Comparison of ENCODE assay signal across 16 cellular contexts in genomic region chr14:105324871-105325270, GRCh38. TPM values are rescaled to one million over a fixed set of nuclear protein-coding genes. Genes with fewer than 3 reads are reported as not detected.
DNase-seq lines count a peak whose midpoint lies in the region; ATAC-seq, FAIRE-seq and TF ChIP-seq lines count a peak whose summit lies in the region.
"Had no signal": no experiment of that assay in that cellular context is flagged by ENCODE, and none has a peak within 500 bp of the region (broad histone marks: within the 10 kb centered on the region; RNA-seq: fewer than 3 reads in every experiment).

No MANE protein-coding gene starts in this region.

- H3F3A ChIP-seq in GM23248 (ENCODE audit: insufficient read depth), result no peaks in the 10 kb centered on the region

- H3K36me3 ChIP-seq in BLaER1 (peaks cover 15% of the 10 kb centered on the region; the same call in 1 of the 2 replicates), H7 (replicated peaks; ENCODE audit: control insufficient read depth, insufficient read depth, low read length) (no peaks in the 10 kb centered on the region), H1 (ENCODE audit: control insufficient read depth in 2 of 4, insufficient read depth in 4 of 4, low read length in 3 of 4) (no peaks in the 10 kb centered on the region), neuronal stem cell (replicated peaks in 1 of 2; ENCODE audit: control insufficient read depth in 2 of 2, insufficient read depth in 2 of 2, low read length in 2 of 2) (peaks cover 0 to 6% of the 10 kb centered on the region in 2 donors), GM23248 (ENCODE audit: low read depth) (no peaks in the 10 kb centered on the region)

- H2AK5ac ChIP-seq in H1 (ENCODE audit: low read depth, low read length) (no peak overlapping the region; the same call in 1 of the 2 replicates), neuronal stem cell (ENCODE audit: low read depth, low read length) (no peak overlapping the region)

- no peak overlapping the region for H2BK20ac ChIP-seq in H1 (ENCODE audit: low read length)

- H3K23ac ChIP-seq in H1 (ENCODE audit: insufficient read length) (no peak overlapping the region), neuronal stem cell (ENCODE audit: low read depth, low read length, poor library complexity) (no peak overlapping the region)

- H2BK5ac ChIP-seq in H1 (ENCODE audit: low read depth, low read length) (no peak overlapping the region), neuronal stem cell (ENCODE audit: low read length) (no peak overlapping the region)

- in situ Hi-C loops in GM23248 (cut with MboI), result no loop called here

- POLR2A ChIA-PET in H1 (lab: Charles Lee; ENCODE audit: partially characterized antibody), result interaction anchor here (1.4 kb wide), 1 partner anchor 24 kb away, joined by 4 read pairs; the partner anchor contains the start of gene BRF1

- TF ChIP-seq RAD21 in H1 (IDR thresholded peaks at IDR 0.05 in 1 of 2, conservative IDR thresholded peaks at IDR 0.05 in 1 of 2; ENCODE audit: low read depth in 2 of 2, low read length in 2 of 2), result no peak

- DNase-seq in H7 (peak; percentile 64), H1 (ENCODE audit: low read depth in 1 of 2, low spot score in 2 of 2) (no peak), neuronal stem cell (ENCODE audit: low spot score) (no peak), NCI-H146 treated with DMSO at 0.1 percent for 48 hours (lab: John Stamatoyannopoulos, UW; ENCODE audit: unreplicated experiment) (no peak), GM23248 (no peak), NCI-H1105 treated with DMSO at 0.1 percent for 48 hours (lab: John Stamatoyannopoulos, UW) (no peak)
- DNase-seq: GOT3, KG1, NCI-H1417 treated with DMSO at 0.1 percent for 48 hours, NCI-H1930, PC-9 had no signal

- H3K27me3 ChIP-seq in BLaER1 (no peaks in the 10 kb centered on the region), H7 (ENCODE audit: control insufficient read depth, insufficient read depth, low read length) (no peaks in the 10 kb centered on the region), H1 (replicated peaks in 1 of 4; ENCODE audit: control insufficient read depth in 3 of 4, extremely low read depth in 1 of 4, insufficient read depth in 3 of 4, low read length in 3 of 4) (no peaks in the 10 kb centered on the region), neuronal stem cell (ENCODE audit: control insufficient read depth in 3 of 3, insufficient read depth in 3 of 3, low read depth in 1 of 3, low read length in 3 of 3) (no peaks in the 10 kb centered on the region), GM23248 (replicated peaks; ENCODE audit: insufficient read depth) (no peaks in the 10 kb centered on the region)

- H3K4me2 ChIP-seq in BLaER1, result peak overlapping the region; percentile 72
- no peak overlapping the region; a peak in 1 of 4 replicates for H3K4me2 ChIP-seq in H1 (ENCODE audit: insufficient read depth in 1 of 2, low read depth in 2 of 2, low read length in 2 of 2)
- no peak overlapping the region for H3K4me2 ChIP-seq in neuronal stem cell (ENCODE audit: insufficient read depth, low read length, poor library complexity, severe bottlenecking)
- H3K4me2 ChIP-seq in GM23248 (ENCODE audit: unreplicated experiment), result no peak overlapping the region
- H3K4me2 ChIP-seq: PC-9 had no signal

- H2AFZ ChIP-seq in H1 (ENCODE audit: low read length), result no peak overlapping the region
- H2AFZ ChIP-seq in neuronal stem cell (ENCODE audit: low read length), result no peak overlapping the region
- H2AFZ ChIP-seq in GM23248, result no peak overlapping the region
- H2AFZ ChIP-seq: PC-9 had no signal

- H3K79me2 ChIP-seq in H1 (ENCODE audit: control insufficient read depth in 1 of 2, insufficient read depth in 2 of 2, low read length in 2 of 2) (peaks cover 0 to 85% of the 10 kb centered on the region in 2 experiments; a peak in 2 of 4 replicates), GM23248 (ENCODE audit: insufficient read depth) (peaks cover 57% of the 10 kb centered on the region)

- H3K4me3 ChIP-seq in BLaER1, result no peak overlapping the region
- no peak overlapping the region for H3K4me3 ChIP-seq in H7 (ENCODE audit: insufficient read depth, low read depth, low read length)
- H3K4me3 ChIP-seq in H1 (ENCODE audit: extremely low read depth in 1 of 4, insufficient read depth in 2 of 4, low read depth in 3 of 4, low read length in 4 of 4), result no peak overlapping the region
- H3K4me3 ChIP-seq in neuronal stem cell (ENCODE audit: low read length in 2 of 2), result no peak overlapping the region
- no peak overlapping the region for H3K4me3 ChIP-seq in GM23248
- H3K4me3 ChIP-seq: PC-9 had no signal

- no peaks in the 10 kb centered on the region for H3K9me2 ChIP-seq in GM23248 (ENCODE audit: insufficient read depth)

- WGBS in H1 (ENCODE audit: extremely low coverage in 1 of 2, insufficient coverage in 1 of 2, insufficient read length in 1 of 2, insufficient replicate concordance in 2 of 2, low coverage in 1 of 2, low lambda C conversion rate in 2 of 2, missing lambda C conversion rate in 1 of 2), 2 experiments, result 84% methylated on average over 6 of the region's 12 CpGs; no CpG with 5 or more reads in 1 of the 2 experiments
- WGBS in neuronal stem cell (ENCODE audit: extremely low coverage in 2 of 2, insufficient read length in 2 of 2, insufficient replicate concordance in 1 of 2), 2 donors, result no CpG with 5 or more reads among the region's 12 CpGs
- 73 to 74% methylated on average over 10 to 12 of the region's 12 CpGs for WGBS in GM23248 (ENCODE audit: low coverage in 1 of 2, low lambda C conversion rate in 2 of 2, missing lambda C conversion rate in 2 of 2), 2 experiments

- no peak for TF ChIP-seq EP300 in H1 (IDR thresholded peaks at IDR 0.05; ENCODE audit: borderline replicate concordance in 1 of 2, low read depth in 2 of 2, low read length in 2 of 2)

- H3K9me3 ChIP-seq in BLaER1 (no peaks in the 10 kb centered on the region), H1 (ENCODE audit: insufficient read depth in 2 of 2, low read depth in 1 of 2, low read length in 1 of 2) (no peaks in the 10 kb centered on the region), neuronal stem cell (replicated peaks in 1 of 2; ENCODE audit: control insufficient read depth in 2 of 2, insufficient read depth in 1 of 2, low read depth in 1 of 2, low read length in 2 of 2) (no peaks in the 10 kb centered on the region), GM23248 (ENCODE audit: low read depth) (no peaks in the 10 kb centered on the region)

- H3K9ac ChIP-seq in BLaER1, result peak overlapping the region; percentile 48; the same call in 1 of the 2 replicates
- H3K9ac ChIP-seq in H1 (replicated peaks in 1 of 4; ENCODE audit: extremely low read depth in 1 of 4, low read depth in 3 of 4, low read length in 3 of 4), result no peak overlapping the region
- peak overlapping the region; percentile 60 for H3K9ac ChIP-seq in neuronal stem cell (ENCODE audit: low read depth, low read length, poor library complexity)
- H3K9ac ChIP-seq in GM23248, result no peak overlapping the region

- CTCF ChIA-PET in H1 (lab: Charles Lee; ENCODE audit: partially characterized antibody), result interaction anchor here (0.6 to 2.9 kb wide), 11 partner anchors 8 to 161 kb away, joined by 3 to 17 read pairs (median 5); no protein-coding TSS in a partner anchor

- H4K5ac ChIP-seq in H1 (ENCODE audit: insufficient read length, low read depth, low read length), result no peak overlapping the region

- H3K14ac ChIP-seq in H1 (ENCODE audit: insufficient read length), result no peak overlapping the region
- peak overlapping the region; percentile 97 for H3K14ac ChIP-seq in neuronal stem cell (ENCODE audit: low read length)

- H3K4ac ChIP-seq in H1 (replicated peaks; ENCODE audit: insufficient read length, low read depth, low read length) (no peak overlapping the region), neuronal stem cell (ENCODE audit: low read length) (no peak overlapping the region)

- no peak overlapping the region for H4K91ac ChIP-seq in H1 (replicated peaks; ENCODE audit: insufficient read length, low read length)
- H4K91ac ChIP-seq in neuronal stem cell (ENCODE audit: low read depth, low read length, poor library complexity), result no peak overlapping the region

- no peak overlapping the region for H3K56ac ChIP-seq in H1 (replicated peaks; ENCODE audit: insufficient read length, low read depth, low read length)

- H3K27ac ChIP-seq in BLaER1 (peak overlapping the region; percentile 55), H1 (ENCODE audit: low read depth, low read length) (no peak overlapping the region), neuronal stem cell (replicated peaks; ENCODE audit: low read length) (no peak overlapping the region), GM23248 (no peak overlapping the region)
- H3K27ac ChIP-seq: C4-2B, PC-9 had no signal

- H4K20me1 ChIP-seq in BLaER1, result peaks cover 98% of the 10 kb centered on the region
- peaks cover 38 to 60% of the 10 kb centered on the region in 2 experiments for H4K20me1 ChIP-seq in H1 (replicated peaks in 1 of 2; ENCODE audit: control insufficient read depth in 1 of 2, insufficient read depth in 2 of 2, low read length in 2 of 2)
- H4K20me1 ChIP-seq in GM23248 (ENCODE audit: insufficient read depth), result no peaks in the 10 kb centered on the region

- TF ChIP-seq CTCF in H1 (IDR thresholded peaks at IDR 0.05; ENCODE audit: control extremely low read depth in 1 of 3, insufficient read depth in 1 of 3, low read depth in 1 of 3, low read length in 3 of 3), result no peak

- ATAC-seq in GM18873 (IDR thresholded peaks at IDR 0.05; ENCODE audit: low FRiP score, unreplicated experiment), result no peak

- H2BK12ac ChIP-seq in H1 (ENCODE audit: low read depth, low read length), result no peak overlapping the region
- H2BK12ac ChIP-seq in neuronal stem cell (ENCODE audit: low read length), result no peak overlapping the region

- H2BK120ac ChIP-seq in H1 (replicated peaks; ENCODE audit: low read depth, low read length), result no peak overlapping the region
- no peak overlapping the region for H2BK120ac ChIP-seq in neuronal stem cell (ENCODE audit: low read depth, low read length)

- peaks cover 48% of the 10 kb centered on the region for H3K79me1 ChIP-seq in H1 (ENCODE audit: low read depth, low read length)
- H3K79me1 ChIP-seq in neuronal stem cell (ENCODE audit: low read depth, low read length), result peaks cover 15% of the 10 kb centered on the region

- no peak for TF ChIP-seq POLR2A in H1 (IDR thresholded peaks at IDR 0.05; ENCODE audit: control extremely low read depth in 1 of 2, low read depth in 2 of 2, low read length in 2 of 2)

- H3K4me1 ChIP-seq in BLaER1 (peaks cover 77% of the 10 kb centered on the region), H1 (replicated peaks in 1 of 4; ENCODE audit: control insufficient read depth in 3 of 4, insufficient read depth in 4 of 4, low read length in 3 of 4) (peaks cover 6 to 42% (median 33%) of the 10 kb centered on the region in 4 experiments), neuronal stem cell (ENCODE audit: control insufficient read depth in 2 of 2, insufficient read depth in 1 of 2, low read depth in 1 of 2, low read length in 2 of 2) (peaks cover 30 to 47% of the 10 kb centered on the region in 2 donors), GM23248 (ENCODE audit: insufficient read depth) (no peaks in the 10 kb centered on the region)

- H2BK15ac ChIP-seq in H1 (ENCODE audit: low read length), result no peak overlapping the region
- H2BK15ac ChIP-seq in neuronal stem cell (ENCODE audit: low read length), result no peak overlapping the region

- peak overlapping the region; percentile 84; the same call in 1 of the 2 replicates for H4K8ac ChIP-seq in H1 (ENCODE audit: extremely low read depth, insufficient read depth, low read length)
- no peak overlapping the region for H4K8ac ChIP-seq in neuronal stem cell (ENCODE audit: low read depth, low read length)

- H3K23me2 ChIP-seq in H1 (ENCODE audit: low read depth, low read length), result no peaks in the 10 kb centered on the region

- FAIRE-seq in H1 (lab: Jason Lieb, UNC), result no peak
- FAIRE-seq: D721Med, GM12891 had no signal

- no peak overlapping the region for H3K18ac ChIP-seq in H1 (ENCODE audit: extremely low read depth, low read length)
- peak overlapping the region; percentile 48 for H3K18ac ChIP-seq in neuronal stem cell (ENCODE audit: low read length)

RNA-seq across cellular contexts. Expression of gene PACS2, which starts 10.3 kb away (rescaled TPM):
- 79.2 and 112 TPM in 2 replicates for total RNA-seq in H7 (2014; rRNA removed; shearing (Covaris generic))
- total RNA-seq in H1 (2021; fragmentation: NEBNext Ultra II Directional; extraction: Animal tissue kit (Norgen Biotek cat#: 25700)), result 62.3 and 62.8 TPM in 2 replicates
- polyA plus RNA-seq in H1 (2011; rRNA removed), result 38.0 and 65.4 TPM in 2 replicates
- polyA plus RNA-seq in H1 (2011; cell fraction: cytosol; rRNA removed), result 57.3 TPM
- 306 TPM for polyA plus RNA-seq in H1 (2011; cell fraction: nucleus; rRNA removed)
- 54.5 to 72.8 TPM (median 68.7 TPM) in 4 replicates for polyA plus RNA-seq in H1 (2012, experiment 1 of 2)
- 42.3 TPM for polyA plus RNA-seq in H1 (2012, experiment 2 of 2)
- polyA plus RNA-seq in H1 (2013, experiment 1 of 2), result 35.8 TPM
- 33.2 TPM for polyA plus RNA-seq in H1 (2013, experiment 2 of 2)
- 28.2 and 33.0 TPM in 2 replicates for polyA minus RNA-seq in H1 (2011; rRNA and poly(A)+ RNA removed)
- polyA minus RNA-seq in H1 (2011; cell fraction: cytosol; rRNA and poly(A)+ RNA removed), result 49.0 TPM
- polyA minus RNA-seq in H1 (2011; cell fraction: nucleus; rRNA and poly(A)+ RNA removed), result 88.7 TPM
- polyA plus RNA-seq in neuronal stem cell (2013, experiment 1 of 2), result 33.5 TPM
- 32.3 TPM for polyA plus RNA-seq in neuronal stem cell (2013, experiment 2 of 2)
- 36.7 and 39.7 TPM in 2 replicates for total RNA-seq in GM23248 (2014; rRNA removed; shearing (Covaris generic))
- polyA plus RNA-seq in GM23248 (2016; fragmentation: Nextera tagmentation; extraction: Ambion mirVana), result 9.9 and 10.0 TPM in 2 replicates

RNA-seq across cellular contexts. Expression of gene BRF1, which starts 24.1 kb away (rescaled TPM):
- total RNA-seq in H7 (2014; rRNA removed; shearing (Covaris generic)), result 18.5 and 24.6 TPM in 2 replicates
- total RNA-seq in H1 (2021; fragmentation: NEBNext Ultra II Directional; extraction: Animal tissue kit (Norgen Biotek cat#: 25700)), result 18.3 and 18.5 TPM in 2 replicates
- polyA plus RNA-seq in H1 (2011; rRNA removed) (7.7 and 12.5 TPM in 2 replicates), GM23248 (2016; fragmentation: Nextera tagmentation; extraction: Ambion mirVana) (10.5 and 11.0 TPM in 2 replicates)
- 11.1 TPM for polyA plus RNA-seq in H1 (2011; cell fraction: cytosol; rRNA removed)
- 32.8 TPM for polyA plus RNA-seq in H1 (2011; cell fraction: nucleus; rRNA removed)
- 11.4 to 15.6 TPM (median 13.1 TPM) in 4 replicates for polyA plus RNA-seq in H1 (2012, experiment 1 of 2)
- polyA plus RNA-seq in H1 (2012, experiment 2 of 2), result 7.8 TPM
- polyA plus RNA-seq in H1 (2013, experiment 1 of 2), result 9.6 TPM
- 8.4 TPM for polyA plus RNA-seq in H1 (2013, experiment 2 of 2)
- polyA minus RNA-seq in H1 (2011; rRNA and poly(A)+ RNA removed), result 10.3 and 11.4 TPM in 2 replicates
- 15.4 TPM for polyA minus RNA-seq in H1 (2011; cell fraction: cytosol; rRNA and poly(A)+ RNA removed)
- 35.1 TPM for polyA minus RNA-seq in H1 (2011; cell fraction: nucleus; rRNA and poly(A)+ RNA removed)
- 14.0 TPM for polyA plus RNA-seq in neuronal stem cell (2013, experiment 1 of 2)
- polyA plus RNA-seq in neuronal stem cell (2013, experiment 2 of 2), result 14.3 TPM
- total RNA-seq in GM23248 (2014; rRNA removed; shearing (Covaris generic)), result 27.0 and 47.8 TPM in 2 replicates

Comparison
In these comparisons a context has a peak if more than half of its experiments do, and no peak if none do; other contexts are left out.
1. H3K9ac ChIP-seq: peak in BLaER1 (single experiment) and neuronal stem cell (single experiment); none in H1 (0 of 4) and GM23248 (single experiment).